In the genomic region with DNA sequence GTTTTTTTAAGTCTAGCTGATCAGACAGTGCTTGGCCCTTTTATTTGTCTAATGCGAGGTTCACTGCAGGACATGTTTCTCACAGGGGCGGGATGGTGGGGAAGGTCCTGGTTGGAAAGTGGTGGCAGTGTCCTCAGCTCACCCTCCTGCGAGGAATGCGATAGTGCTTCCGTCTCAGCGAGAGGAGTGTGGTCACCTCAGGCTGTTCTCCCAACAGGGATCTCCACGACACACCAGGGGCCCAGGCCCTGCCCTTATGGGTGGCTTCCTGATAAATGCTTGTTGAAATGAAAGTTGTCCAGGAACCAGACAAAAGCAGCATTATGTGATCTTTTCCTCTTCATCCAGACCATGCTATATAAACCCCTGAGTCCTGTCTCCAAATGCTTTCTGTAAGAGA, we compare ENCODE assay signal across 1 cellular context.
TF ChIP-seq lines count a peak whose summit lies in the region.

No MANE protein-coding gene starts in this region.

TF ChIP-seq in WTC11, 78 proteins besides CTCF, POLR2A, EP300 and RAD21 (continued from another document):
- TF ChIP-seq, protein P1, sequence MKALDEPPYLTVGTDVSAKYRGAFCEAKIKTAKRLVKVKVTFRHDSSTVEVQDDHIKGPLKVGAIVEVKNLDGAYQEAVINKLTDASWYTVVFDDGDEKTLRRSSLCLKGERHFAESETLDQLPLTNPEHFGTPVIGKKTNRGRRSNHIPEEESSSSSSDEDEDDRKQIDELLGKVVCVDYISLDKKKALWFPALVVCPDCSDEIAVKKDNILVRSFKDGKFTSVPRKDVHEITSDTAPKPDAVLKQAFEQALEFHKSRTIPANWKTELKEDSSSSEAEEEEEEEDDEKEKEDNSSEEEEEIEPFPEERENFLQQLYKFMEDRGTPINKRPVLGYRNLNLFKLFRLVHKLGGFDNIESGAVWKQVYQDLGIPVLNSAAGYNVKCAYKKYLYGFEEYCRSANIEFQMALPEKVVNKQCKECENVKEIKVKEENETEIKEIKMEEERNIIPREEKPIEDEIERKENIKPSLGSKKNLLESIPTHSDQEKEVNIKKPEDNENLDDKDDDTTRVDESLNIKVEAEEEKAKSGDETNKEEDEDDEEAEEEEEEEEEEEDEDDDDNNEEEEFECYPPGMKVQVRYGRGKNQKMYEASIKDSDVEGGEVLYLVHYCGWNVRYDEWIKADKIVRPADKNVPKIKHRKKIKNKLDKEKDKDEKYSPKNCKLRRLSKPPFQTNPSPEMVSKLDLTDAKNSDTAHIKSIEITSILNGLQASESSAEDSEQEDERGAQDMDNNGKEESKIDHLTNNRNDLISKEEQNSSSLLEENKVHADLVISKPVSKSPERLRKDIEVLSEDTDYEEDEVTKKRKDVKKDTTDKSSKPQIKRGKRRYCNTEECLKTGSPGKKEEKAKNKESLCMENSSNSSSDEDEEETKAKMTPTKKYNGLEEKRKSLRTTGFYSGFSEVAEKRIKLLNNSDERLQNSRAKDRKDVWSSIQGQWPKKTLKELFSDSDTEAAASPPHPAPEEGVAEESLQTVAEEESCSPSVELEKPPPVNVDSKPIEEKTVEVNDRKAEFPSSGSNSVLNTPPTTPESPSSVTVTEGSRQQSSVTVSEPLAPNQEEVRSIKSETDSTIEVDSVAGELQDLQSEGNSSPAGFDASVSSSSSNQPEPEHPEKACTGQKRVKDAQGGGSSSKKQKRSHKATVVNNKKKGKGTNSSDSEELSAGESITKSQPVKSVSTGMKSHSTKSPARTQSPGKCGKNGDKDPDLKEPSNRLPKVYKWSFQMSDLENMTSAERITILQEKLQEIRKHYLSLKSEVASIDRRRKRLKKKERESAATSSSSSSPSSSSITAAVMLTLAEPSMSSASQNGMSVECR (CRISPR knock-in tag; IDR thresholded peaks at IDR 0.05; ENCODE audit: borderline replicate concordance): no peak
